1 cellular context compared by ENCODE assay signal in genomic region chr15:85897818-85898717, GRCh38.
TF ChIP-seq lines count a peak whose summit lies in the region.

No MANE protein-coding gene starts in this region.

TF ChIP-seq in A549, 52 proteins besides CTCF, POLR2A, EP300 and RAD21 (continued from another document):
- TF ChIP-seq ATOH8 (CRISPR knock-in tag; IDR thresholded peaks at IDR 0.05; ENCODE audit: low read depth) (no peak), NR3C1 (IDR thresholded peaks at IDR 0.05) (no peak), BHLHE40 (IDR thresholded peaks at IDR 0.05; ENCODE audit: low read depth, low read length) (no peak), FOSB (CRISPR knock-in tag; IDR thresholded peaks at IDR 0.05) (no peak), GATA3 (IDR thresholded peaks at IDR 0.05; ENCODE audit: borderline replicate concordance) (no peak), HOXB13 (CRISPR knock-in tag; IDR thresholded peaks at IDR 0.05; ENCODE audit: low read depth) (no peak), USF2 (IDR thresholded peaks at IDR 0.05) (no peak)
